7 cellular contexts compared by ENCODE assay signal in the genomic region with DNA sequence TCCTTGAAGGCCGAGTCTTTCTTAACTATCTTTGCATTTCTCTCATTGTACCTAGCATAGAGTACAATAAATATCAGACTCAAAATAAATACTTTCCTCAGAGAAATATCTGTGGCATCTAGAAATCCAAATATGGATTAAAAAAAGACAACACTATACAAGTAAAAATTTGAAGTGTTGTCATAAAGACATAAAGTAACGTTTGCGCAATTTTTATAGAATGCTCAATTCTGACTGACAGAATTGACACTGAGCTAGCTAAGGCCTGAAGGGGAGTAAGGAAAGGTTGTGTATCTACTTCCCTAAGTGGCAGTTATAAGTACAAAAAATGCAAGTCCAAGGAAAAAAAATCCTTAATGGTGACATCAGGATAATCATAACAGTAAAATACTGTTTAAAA. TPM values are rescaled to one million over a fixed set of nuclear protein-coding genes. Genes with fewer than 3 reads are reported as not detected.
A peak's percentile ranks its signal among the peaks of the same experiment; 100 is the strongest.
DNase-seq lines count a peak whose midpoint lies in the region; ATAC-seq and TF ChIP-seq lines count a peak whose summit lies in the region.

No MANE protein-coding gene starts in this region.

- H3K9me3 ChIP-seq in HEK293 (ENCODE audit: control insufficient read depth, insufficient read depth, low read depth, low read length) = no peaks in the 10 kb centered on the region
- H3K9me3 ChIP-seq in T-helper 17 cell (ENCODE audit: control insufficient read depth, low read length, poor library complexity, severe bottlenecking) = no peaks in the 10 kb centered on the region
- H3K9me3 ChIP-seq in gastroesophageal sphincter = no peaks in the 10 kb centered on the region
- no peaks in the 10 kb centered on the region for H3K9me3 ChIP-seq in smooth muscle cell (replicated peaks; ENCODE audit: low read depth)

- TF ChIP-seq EP300 in gastroesophageal sphincter (IDR thresholded peaks at IDR 0.05) = no peak

- CTCF ChIA-PET in HEK293 (lab: Yijun Ruan, JAX) = interaction anchor here (0.7 to 1.1 kb wide), 4 partner anchors 34 to 61 kb away, joined by 3 to 4 read pairs (median 4); a partner anchor contains a TSS

- WGBS in gastroesophageal sphincter (ENCODE audit: low coverage in 1 of 2), 2 donors = 54 to 58% methylated on average over 3 of the region's 3 CpGs
- 60% methylated on average over 3 of the region's 3 CpGs for WGBS in smooth muscle cell (ENCODE audit: low lambda C conversion rate)

- H3K4me3 ChIP-seq in HEK293 (ENCODE audit: low read depth, low read length) (peak overlapping the region; percentile 78), gastroesophageal sphincter (peak overlapping the region; percentile 71 to 89), smooth muscle cell (peak overlapping the region; percentile 77)

- H2AFZ ChIP-seq in smooth muscle cell (ENCODE audit: low read depth) = no peak overlapping the region

- peaks cover 4% of the 10 kb centered on the region for H3K36me3 Mint-ChIP-seq in T-helper 17 cell (ENCODE audit: low read depth)

- H3K9ac ChIP-seq in smooth muscle cell (ENCODE audit: low read depth) = peak overlapping the region; percentile 77

- peaks cover 14 to 26% of the 10 kb centered on the region in 2 experiments; a peak in 2 of 3 replicates for H3K36me3 ChIP-seq in HEK293 (ENCODE audit: control insufficient read depth in 2 of 2, insufficient read depth in 1 of 2, low read length in 2 of 2)
- peaks cover 0 to 17% of the 10 kb centered on the region in 2 donors for H3K36me3 ChIP-seq in gastroesophageal sphincter
- peaks cover 3% of the 10 kb centered on the region for H3K36me3 ChIP-seq in smooth muscle cell (ENCODE audit: low read depth)

- TF ChIP-seq POLR2A in gastroesophageal sphincter (IDR thresholded peaks at IDR 0.05) = no peak

- peaks cover 22% of the 10 kb centered on the region for H3K4me1 Mint-ChIP-seq in T-helper 17 cell

- H3K27me3 Mint-ChIP-seq in T-helper 17 cell = no peaks in the 10 kb centered on the region

- H3K27me3 ChIP-seq in gastroesophageal sphincter (no peaks in the 10 kb centered on the region), smooth muscle cell (ENCODE audit: low read depth) (no peaks in the 10 kb centered on the region)

- H3K27ac ChIP-seq in HEK293 (ENCODE audit: extremely low read depth, low read depth, low read length) = peak overlapping the region; percentile 79; the same call in 1 of the 2 replicates
- peak overlapping the region in 2 of 4 donors; percentile 93 to 96 for H3K27ac ChIP-seq in gastroesophageal sphincter
- peak overlapping the region; percentile 72 for H3K27ac ChIP-seq in smooth muscle cell (ENCODE audit: low read depth)

- H3K4me1 ChIP-seq in HEK293 (ENCODE audit: control insufficient read depth, insufficient read depth, low read length) = peaks cover 3% of the 10 kb centered on the region; the same call in 1 of the 2 replicates
- H3K4me1 ChIP-seq in gastroesophageal sphincter = peaks cover 0 to 38% (median 4%) of the 10 kb centered on the region in 3 donors
- peaks cover 10% of the 10 kb centered on the region for H3K4me1 ChIP-seq in smooth muscle cell (ENCODE audit: low read depth)

- peak overlapping the region; percentile 99 for H3K27ac Mint-ChIP-seq in T-helper 17 cell

- ATAC-seq in T-helper 17 cell = no peak
- no peak for ATAC-seq in gastroesophageal sphincter
- no peak for ATAC-seq in HG02840 (IDR thresholded peaks at IDR 0.05; ENCODE audit: low FRiP score, unreplicated experiment)

- H3F3A ChIP-seq in smooth muscle cell (ENCODE audit: low read depth) = peaks cover 8% of the 10 kb centered on the region

- H3K79me2 ChIP-seq in smooth muscle cell (ENCODE audit: low read depth) = peaks cover 63% of the 10 kb centered on the region

- H3K4me2 ChIP-seq in smooth muscle cell = peak overlapping the region; percentile 95

- DNase-seq in T-helper 17 cell = no peak
- no peak for DNase-seq in smooth muscle cell (lab: John Stamatoyannopoulos, UW; ENCODE audit: unreplicated experiment)
- no peak for DNase-seq in NCI-H2171 treated with DMSO at 0.1 percent for 48 hours (lab: John Stamatoyannopoulos, UW)
- DNase-seq in mucosa of gallbladder (ENCODE audit: low spot score) = no peak

- no peak for TF ChIP-seq CTCF in HEK293 (tag by site-specific recombination; IDR thresholded peaks at IDR 0.05)
- no peak for TF ChIP-seq CTCF in gastroesophageal sphincter (IDR thresholded peaks at IDR 0.05)
- TF ChIP-seq CTCF in smooth muscle cell (IDR thresholded peaks at IDR 0.05; ENCODE audit: borderline replicate concordance, insufficient read depth, poor library complexity, severe bottlenecking) = no peak

- peak overlapping the region; percentile 100 for H3K4me3 Mint-ChIP-seq in T-helper 17 cell

- POLR2A ChIA-PET in HEK293 (lab: Yijun Ruan, JAX) = interaction anchor here (2.1 to 3.7 kb wide), 5 partner anchors 8 to 83 kb away, joined by 8 to 64 read pairs (median 13); a partner anchor contains a TSS

- H4K20me1 ChIP-seq in smooth muscle cell (ENCODE audit: low read depth) = peaks cover 50% of the 10 kb centered on the region

TF ChIP-seq in HEK293, 187 proteins besides CTCF, POLR2A, EP300 and RAD21:
- TF ChIP-seq ZNF626 (tag by site-specific recombination; IDR thresholded peaks at IDR 0.05) (no peak), ZNF391 (tag by site-specific recombination; IDR thresholded peaks at IDR 0.05; ENCODE audit: borderline replicate concordance, low read depth) (no peak), GLIS1 (tag by site-specific recombination; IDR thresholded peaks at IDR 0.05) (no peak), ZNF274 (IDR thresholded peaks at IDR 0.05; ENCODE audit: low read length) (no peak), ZNF274 (tag by site-specific recombination; IDR thresholded peaks at IDR 0.05; ENCODE audit: borderline replicate concordance) (no peak)
- TF ChIP-seq, protein P1, sequence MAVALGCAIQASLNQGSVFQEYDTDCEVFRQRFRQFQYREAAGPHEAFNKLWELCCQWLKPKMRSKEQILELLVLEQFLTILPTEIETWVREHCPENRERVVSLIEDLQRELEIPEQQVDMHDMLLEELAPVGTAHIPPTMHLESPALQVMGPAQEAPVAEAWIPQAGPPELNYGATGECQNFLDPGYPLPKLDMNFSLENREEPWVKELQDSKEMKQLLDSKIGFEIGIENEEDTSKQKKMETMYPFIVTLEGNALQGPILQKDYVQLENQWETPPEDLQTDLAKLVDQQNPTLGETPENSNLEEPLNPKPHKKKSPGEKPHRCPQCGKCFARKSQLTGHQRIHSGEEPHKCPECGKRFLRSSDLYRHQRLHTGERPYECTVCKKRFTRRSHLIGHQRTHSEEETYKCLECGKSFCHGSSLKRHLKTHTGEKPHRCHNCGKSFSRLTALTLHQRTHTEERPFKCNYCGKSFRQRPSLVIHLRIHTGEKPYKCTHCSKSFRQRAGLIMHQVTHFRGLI (tag by site-specific recombination; IDR thresholded peaks at IDR 0.05) = no peak
- TF ChIP-seq, protein P2, sequence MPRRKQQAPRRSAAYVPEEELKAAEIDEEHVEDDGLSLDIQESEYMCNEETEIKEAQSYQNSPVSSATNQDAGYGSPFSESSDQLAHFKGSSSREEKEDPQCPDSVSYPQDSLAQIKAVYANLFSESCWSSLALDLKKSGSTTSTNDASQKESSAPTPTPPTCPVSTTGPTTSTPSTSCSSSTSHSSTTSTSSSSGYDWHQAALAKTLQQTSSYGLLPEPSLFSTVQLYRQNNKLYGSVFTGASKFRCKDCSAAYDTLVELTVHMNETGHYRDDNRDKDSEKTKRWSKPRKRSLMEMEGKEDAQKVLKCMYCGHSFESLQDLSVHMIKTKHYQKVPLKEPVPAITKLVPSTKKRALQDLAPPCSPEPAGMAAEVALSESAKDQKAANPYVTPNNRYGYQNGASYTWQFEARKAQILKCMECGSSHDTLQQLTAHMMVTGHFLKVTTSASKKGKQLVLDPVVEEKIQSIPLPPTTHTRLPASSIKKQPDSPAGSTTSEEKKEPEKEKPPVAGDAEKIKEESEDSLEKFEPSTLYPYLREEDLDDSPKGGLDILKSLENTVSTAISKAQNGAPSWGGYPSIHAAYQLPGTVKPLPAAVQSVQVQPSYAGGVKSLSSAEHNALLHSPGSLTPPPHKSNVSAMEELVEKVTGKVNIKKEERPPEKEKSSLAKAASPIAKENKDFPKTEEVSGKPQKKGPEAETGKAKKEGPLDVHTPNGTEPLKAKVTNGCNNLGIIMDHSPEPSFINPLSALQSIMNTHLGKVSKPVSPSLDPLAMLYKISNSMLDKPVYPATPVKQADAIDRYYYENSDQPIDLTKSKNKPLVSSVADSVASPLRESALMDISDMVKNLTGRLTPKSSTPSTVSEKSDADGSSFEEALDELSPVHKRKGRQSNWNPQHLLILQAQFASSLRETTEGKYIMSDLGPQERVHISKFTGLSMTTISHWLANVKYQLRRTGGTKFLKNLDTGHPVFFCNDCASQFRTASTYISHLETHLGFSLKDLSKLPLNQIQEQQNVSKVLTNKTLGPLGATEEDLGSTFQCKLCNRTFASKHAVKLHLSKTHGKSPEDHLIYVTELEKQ (tag by site-specific recombination; IDR thresholded peaks at IDR 0.05; ENCODE audit: borderline replicate concordance) = no peak

RNA-seq across cellular contexts. Expression of a gene that starts 1.1 kb away (rescaled TPM):
- total RNA-seq in T-helper 17 cell (10 to 100 TPM; 53.1 to 67.7 TPM), gastroesophageal sphincter (100 to 1,000 TPM in 2 of 4 donors, 10 to 100 TPM in 2; 63.3 to 139 (median 99.4) TPM), smooth muscle cell (276 and 305 TPM in 2 replicates), mucosa of gallbladder (121 TPM)
- polyA plus RNA-seq in smooth muscle cell = 228 and 236 TPM in 2 replicates

RNA-seq across cellular contexts. Expression of a gene that starts 33.6 kb away (rescaled TPM):
- total RNA-seq in T-helper 17 cell (10 to 100 TPM; 33.8 to 36.5 TPM), gastroesophageal sphincter (10 to 100 TPM; 15.7 to 26.0 (median 19.1) TPM), smooth muscle cell (7.7 and 10.7 TPM in 2 replicates), mucosa of gallbladder (29.3 TPM)
- polyA plus RNA-seq in smooth muscle cell = 10.8 and 15.7 TPM in 2 replicates

RNA-seq across cellular contexts. Expression of a gene that starts 56.8 kb away (rescaled TPM):
- total RNA-seq in T-helper 17 cell (1 to 10 TPM; 2.0 to 3.3 TPM), gastroesophageal sphincter (1 to 10 TPM; 2.1 to 4.6 (median 3.9) TPM), smooth muscle cell (2.1 and 4.3 TPM in 2 replicates), mucosa of gallbladder (8.1 TPM)
- polyA plus RNA-seq in smooth muscle cell = 6.5 and 12.7 TPM in 2 replicates
